11 cellular contexts compared by ENCODE assay signal in the genomic region with DNA sequence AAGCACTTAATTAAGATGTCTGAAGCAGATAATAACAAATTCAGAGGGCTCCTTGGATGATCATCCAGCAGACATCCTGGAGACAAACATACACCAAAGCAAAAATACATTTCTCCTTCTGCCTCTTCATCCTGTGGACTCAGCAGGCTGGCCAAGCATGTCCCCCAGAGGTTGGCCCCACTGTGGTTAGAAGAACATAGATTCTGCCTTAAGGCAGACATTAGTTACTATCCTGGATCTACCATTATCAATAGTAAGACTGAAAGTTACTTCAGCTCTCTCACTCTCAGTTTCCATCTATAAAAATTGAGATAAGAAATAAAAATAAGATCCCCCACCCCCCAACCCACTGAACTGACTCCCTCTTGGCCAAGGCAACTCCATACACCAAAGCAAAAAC. TPM values are rescaled to one million over a fixed set of nuclear protein-coding genes. Genes with fewer than 3 reads are reported as not detected.
DNase-seq lines count a peak whose midpoint lies in the region; ATAC-seq, FAIRE-seq and TF ChIP-seq lines count a peak whose summit lies in the region.
"Had no signal": no experiment of that assay in that cellular context is flagged by ENCODE, and none has a peak within 500 bp of the region (broad histone marks: within the 10 kb centered on the region; RNA-seq: fewer than 3 reads in every experiment).

No MANE protein-coding gene starts in this region.

- POLR2A ChIA-PET in A549 (lab: Yijun Ruan, JAX), result no interaction called here
- POLR2A ChIA-PET in activated CD4-positive, alpha-beta T cell treated with anti-CD3 and anti-CD28 coated beads, Interleukin-2, amount 10 ng/mL, durations not matched to agents 7 days and 5 days (lab: Charles Lee), result no interaction called here

- no peak overlapping the region for H3K9ac ChIP-seq in mammary epithelial cell (ENCODE audit: insufficient read depth, low read length)

- peaks cover 2% of the 10 kb centered on the region for H3K36me3 Mint-ChIP-seq in activated CD4-positive, alpha-beta T cell treated with anti-CD3 and anti-CD28 coated beads, Interleukin-2, amount 10 ng/mL, durations not matched to agents 7 days and 5 days (ENCODE audit: low read depth)

- H3K36me3 ChIP-seq in mammary epithelial cell (ENCODE audit: insufficient read depth, low read length), result no peaks in the 10 kb centered on the region
- H3K36me3 ChIP-seq: upper lobe of right lung had no signal

- H3K27me3 ChIP-seq in mammary epithelial cell (ENCODE audit: insufficient read depth, low read length), result no peaks in the 10 kb centered on the region
- H3K27me3 ChIP-seq: foreskin keratinocyte, upper lobe of right lung had no signal

- H3K27ac Mint-ChIP-seq in activated CD4-positive, alpha-beta T cell treated with anti-CD3 and anti-CD28 coated beads, Interleukin-2, amount 10 ng/mL, durations not matched to agents 7 days and 5 days, result no peak overlapping the region

- ATAC-seq in A549 (no peak), HG02973 (IDR thresholded peaks at IDR 0.05; ENCODE audit: unreplicated experiment) (peak; percentile 92)

- CTCF ChIA-PET in A549 (lab: Yijun Ruan, JAX), result interaction anchor here (0.6 to 1.5 kb wide), 2 partner anchors 19 to 1762 kb away, joined by 3 read pairs; no protein-coding TSS in a partner anchor
- CTCF ChIA-PET in mammary epithelial cell (lab: Charles Lee; ENCODE audit: low non-redundant PET), result no interaction called here
- CTCF ChIA-PET in activated CD4-positive, alpha-beta T cell treated with anti-CD3 and anti-CD28 coated beads, Interleukin-2, amount 10 ng/mL, durations not matched to agents 7 days and 5 days (lab: Charles Lee), result interaction anchor here (1.3 to 1.6 kb wide), 2 partner anchors 14 to 26 kb away, joined by 3 to 4 read pairs; no protein-coding TSS in a partner anchor

- no peaks in the 10 kb centered on the region for H3K27me3 Mint-ChIP-seq in activated CD4-positive, alpha-beta T cell treated with anti-CD3 and anti-CD28 coated beads, Interleukin-2, amount 10 ng/mL, durations not matched to agents 7 days and 5 days

- no peaks in the 10 kb centered on the region for H4K20me1 ChIP-seq in mammary epithelial cell (ENCODE audit: insufficient read depth, low read length)

- intact Hi-C loops in mammary epithelial cell (cut with micrococcal nuclease), result no loop called here

- peak overlapping the region; percentile 18 for H2AFZ ChIP-seq in mammary epithelial cell (ENCODE audit: low read depth, low read length)

- TF ChIP-seq RAD21 in A549 (conservative IDR thresholded peaks at IDR 0.05 in 1 of 2, IDR thresholded peaks at IDR 0.05 in 1 of 2), result no peak

- H3K4me3 ChIP-seq in A549, result no peak overlapping the region
- no peak overlapping the region for H3K4me3 ChIP-seq in mammary epithelial cell (replicated peaks in 1 of 3; ENCODE audit: insufficient read depth in 1 of 3, low read depth in 2 of 3, low read length in 3 of 3)
- H3K4me3 ChIP-seq: upper lobe of right lung had no signal

- no peak for TF ChIP-seq POLR2A in A549 (IDR thresholded peaks at IDR 0.05; ENCODE audit: low read length)

- H3K27ac ChIP-seq in A549 (peak overlapping the region; percentile 63 to 83), mammary epithelial cell (ENCODE audit: insufficient read depth, low read depth, low read length) (peak overlapping the region; percentile 71)
- H3K27ac ChIP-seq: foreskin keratinocyte, upper lobe of right lung had no signal

- no TSS peak for BruUV-seq in mammary epithelial cell (replicated peaks; lab: Mats Ljungman, UMichigan)

- no peak for TF ChIP-seq EP300 in A549 (IDR thresholded peaks at IDR 0.05)

- in situ Hi-C loops in mammary epithelial cell (cut with MboI; ENCODE audit: low sequenced_read_pairs in 2 of 2), result no loop called here

- FAIRE-seq in A549 (lab: Jason Lieb, UNC) (no peak), GM19239 (lab: Jason Lieb, UNC) (peak; percentile 55)

- no peaks in the 10 kb centered on the region for H3K4me1 Mint-ChIP-seq in activated CD4-positive, alpha-beta T cell treated with anti-CD3 and anti-CD28 coated beads, Interleukin-2, amount 10 ng/mL, durations not matched to agents 7 days and 5 days

- TF ChIP-seq CTCF in A549 (IDR thresholded peaks at IDR 0.05) (no peak), mammary epithelial cell (conservative IDR thresholded peaks at IDR 0.05 in 1 of 2, IDR thresholded peaks at IDR 0.05 in 1 of 2; ENCODE audit: extremely low read depth in 1 of 2, insufficient read depth in 1 of 2, low read depth in 1 of 2, low read length in 2 of 2) (no peak)

- H3K79me2 ChIP-seq in mammary epithelial cell (ENCODE audit: insufficient read depth, low read length), result no peaks in the 10 kb centered on the region

- no peak overlapping the region for H3K4me3 Mint-ChIP-seq in activated CD4-positive, alpha-beta T cell treated with anti-CD3 and anti-CD28 coated beads, Interleukin-2, amount 10 ng/mL, durations not matched to agents 7 days and 5 days

- H3K9me3 ChIP-seq in A549, result no peaks in the 10 kb centered on the region
- no peaks in the 10 kb centered on the region for H3K9me3 ChIP-seq in mammary epithelial cell (replicated peaks; ENCODE audit: insufficient read depth, low read length)
- H3K9me3 ChIP-seq: upper lobe of right lung had no signal

- no peak for DNase-seq in A549 (ENCODE audit: low read depth in 1 of 2, low spot score in 1 of 2)
- no peak for DNase-seq in GM19239 (ENCODE audit: insufficient read length, low spot score)
- no peak for DNase-seq in mammary epithelial cell
- no peak for DNase-seq in A172 (ENCODE audit: low spot score)
- DNase-seq in activated CD4-positive, alpha-beta T cell treated with anti-CD3 and anti-CD28 coated beads, Interleukin-2, amount 10 ng/mL, durations not matched to agents 7 days and 5 days, result no peak
- no peak for DNase-seq in stimulated activated CD4-positive, alpha-beta T cell treated with anti-CD3 and anti-CD28 coated beads, Interleukin-4, amount 100 ng/mL, for 4 hours
- no peak for DNase-seq in NCI-H1105 treated with DMSO at 0.1 percent for 48 hours (lab: John Stamatoyannopoulos, UW)
- DNase-seq: NCI-H2081 treated with DMSO at 0.1 percent for 48 hours, upper lobe of right lung had no signal

- H3K4me1 ChIP-seq in A549, result peaks cover 28% of the 10 kb centered on the region
- peaks cover 40% of the 10 kb centered on the region for H3K4me1 ChIP-seq in mammary epithelial cell (ENCODE audit: insufficient read depth, low read length)
- H3K4me1 ChIP-seq: upper lobe of right lung had no signal

- dilution Hi-C loops in mammary epithelial cell (cut with HindIII; ENCODE audit: low sequenced_read_pairs), result no loop called here

- H3K9me3 Mint-ChIP-seq in activated CD4-positive, alpha-beta T cell treated with anti-CD3 and anti-CD28 coated beads, Interleukin-2, amount 10 ng/mL, durations not matched to agents 7 days and 5 days, result peaks cover 8% of the 10 kb centered on the region

- peak overlapping the region; percentile 57 for H3K4me2 ChIP-seq in A549
- H3K4me2 ChIP-seq in mammary epithelial cell (ENCODE audit: insufficient read depth, low read depth, low read length), result no peak overlapping the region

TF ChIP-seq in A549, 52 proteins besides CTCF, POLR2A, EP300 and RAD21 (continues in another document):
- TF ChIP-seq CHD2 (IDR thresholded peaks at IDR 0.05; ENCODE audit: low read length, partially characterized antibody), result no peak
- TF ChIP-seq HOXB13 (CRISPR knock-in tag; IDR thresholded peaks at IDR 0.05; ENCODE audit: low read depth), result no peak
- TF ChIP-seq, protein P1, sequence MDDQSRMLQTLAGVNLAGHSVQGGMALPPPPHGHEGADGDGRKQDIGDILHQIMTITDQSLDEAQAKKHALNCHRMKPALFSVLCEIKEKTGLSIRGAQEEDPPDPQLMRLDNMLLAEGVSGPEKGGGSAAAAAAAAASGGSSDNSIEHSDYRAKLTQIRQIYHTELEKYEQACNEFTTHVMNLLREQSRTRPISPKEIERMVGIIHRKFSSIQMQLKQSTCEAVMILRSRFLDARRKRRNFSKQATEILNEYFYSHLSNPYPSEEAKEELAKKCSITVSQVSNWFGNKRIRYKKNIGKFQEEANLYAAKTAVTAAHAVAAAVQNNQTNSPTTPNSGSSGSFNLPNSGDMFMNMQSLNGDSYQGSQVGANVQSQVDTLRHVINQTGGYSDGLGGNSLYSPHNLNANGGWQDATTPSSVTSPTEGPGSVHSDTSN (IDR thresholded peaks at IDR 0.05), result no peak
- TF ChIP-seq EHMT2 (IDR thresholded peaks at IDR 0.05; ENCODE audit: low read depth), result no peak
- no peak for TF ChIP-seq GATA3 (IDR thresholded peaks at IDR 0.05; ENCODE audit: borderline replicate concordance)
- TF ChIP-seq FOSL2 (IDR thresholded peaks at IDR 0.05), result no peak
- TF ChIP-seq FOSL2 (CRISPR knock-in tag; IDR thresholded peaks at IDR 0.05), result no peak
- no peak for TF ChIP-seq MAFK (IDR thresholded peaks at IDR 0.05; ENCODE audit: partially characterized antibody)
- TF ChIP-seq HDAC2 (IDR thresholded peaks at IDR 0.05), result no peak
- TF ChIP-seq, protein P2, sequence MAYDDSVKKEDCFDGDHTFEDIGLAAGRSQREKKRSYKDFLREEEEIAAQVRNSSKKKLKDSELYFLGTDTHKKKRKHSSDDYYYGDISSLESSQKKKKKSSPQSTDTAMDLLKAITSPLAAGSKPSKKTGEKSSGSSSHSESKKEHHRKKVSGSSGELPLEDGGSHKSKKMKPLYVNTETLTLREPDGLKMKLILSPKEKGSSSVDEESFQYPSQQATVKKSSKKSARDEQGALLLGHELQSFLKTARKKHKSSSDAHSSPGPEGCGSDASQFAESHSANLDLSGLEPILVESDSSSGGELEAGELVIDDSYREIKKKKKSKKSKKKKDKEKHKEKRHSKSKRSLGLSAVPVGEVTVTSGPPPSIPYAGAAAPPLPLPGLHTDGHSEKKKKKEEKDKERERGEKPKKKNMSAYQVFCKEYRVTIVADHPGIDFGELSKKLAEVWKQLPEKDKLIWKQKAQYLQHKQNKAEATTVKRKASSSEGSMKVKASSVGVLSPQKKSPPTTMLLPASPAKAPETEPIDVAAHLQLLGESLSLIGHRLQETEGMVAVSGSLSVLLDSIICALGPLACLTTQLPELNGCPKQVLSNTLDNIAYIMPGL (CRISPR knock-in tag; IDR thresholded peaks at IDR 0.05; ENCODE audit: borderline replicate concordance), result no peak
- no peak for TF ChIP-seq CBX8 (IDR thresholded peaks at IDR 0.05)
- TF ChIP-seq RCOR1 (IDR thresholded peaks at IDR 0.05; ENCODE audit: low read depth, low read length), result no peak
- no peak for TF ChIP-seq KDM5A (IDR thresholded peaks at IDR 0.05)
- no peak for TF ChIP-seq ZNF302 (CRISPR knock-in tag; IDR thresholded peaks at IDR 0.05)

RNA-seq across cellular contexts. Expression of a gene that starts 28.6 kb away (rescaled TPM):
- polyA plus RNA-seq in A549 (2011; rRNA removed) (97.4 and 119 TPM in 2 replicates), A549 (2017; fragmentation: RNase III; extraction: RNeasy Plus Mini Kit Qiagen cat#74134 plus additional on column Dnase treatment) (47.0 to 57.8 TPM (median 48.5 TPM) in 3 replicates), mammary epithelial cell (289 TPM)
- polyA plus RNA-seq in A549 (2012; cell fraction: cytosol; rRNA removed), result 21.5 and 26.8 TPM in 2 replicates
- polyA plus RNA-seq in A549 (2012; cell fraction: nucleus; rRNA removed), result 20.0 and 20.1 TPM in 2 replicates
- 103 and 115 TPM in 2 replicates for polyA minus RNA-seq in A549 (2011; rRNA and poly(A)+ RNA removed)
- total RNA-seq in mammary epithelial cell, result 100 to 1,000 TPM; 149 to 179 TPM
- 320 TPM for polyA minus RNA-seq in mammary epithelial cell
- total RNA-seq in A172 (2014; rRNA removed; shearing (Covaris generic)), result 16.6 and 16.9 TPM in 2 replicates
- 10 to 100 TPM; 74.4 to 77.8 TPM for total RNA-seq in activated CD4-positive, alpha-beta T cell treated with anti-CD3 and anti-CD28 coated beads, Interleukin-2, amount 10 ng/mL, durations not matched to agents 7 days and 5 days
